ENCODE assay signal across 1 cellular context in genomic region chr14:95313707-95314106, GRCh38.
TF ChIP-seq lines count a peak whose summit lies in the region.

No MANE protein-coding gene starts in this region.

TF ChIP-seq in HepG2, 621 proteins besides CTCF, POLR2A, EP300 and RAD21 (continued from another document):
- TF ChIP-seq ARID5B (CRISPR knock-in tag; IDR thresholded peaks at IDR 0.05) (peak; percentile 25; the same call in 1 of the 2 replicates), ZBTB38 (CRISPR knock-in tag; IDR thresholded peaks at IDR 0.05) (no peak), NR2F2 (IDR thresholded peaks at IDR 0.05; ENCODE audit: borderline replicate concordance, low read depth) (peak; percentile 36; the same call in 1 of the 2 replicates), USF2 (IDR thresholded peaks at IDR 0.05; ENCODE audit: low read depth, low read length) (peak; percentile 63), USF2 (CRISPR knock-in tag; IDR thresholded peaks at IDR 0.05; ENCODE audit: borderline replicate concordance) (no peak; the same call in 1 of the 2 replicates), YEATS2 (CRISPR knock-in tag; IDR thresholded peaks at IDR 0.05; ENCODE audit: borderline replicate concordance) (no peak), ZNF687 (CRISPR knock-in tag; IDR thresholded peaks at IDR 0.05) (peak; percentile 65), ZFX (CRISPR knock-in tag; IDR thresholded peaks at IDR 0.05; ENCODE audit: low read depth) (peak; percentile 45; the same call in 1 of the 2 replicates), DDIT3 (CRISPR knock-in tag; IDR thresholded peaks at IDR 0.05) (no peak), NR2F6 (IDR thresholded peaks at IDR 0.05) (peak; percentile 62), NR2F6 (CRISPR knock-in tag; IDR thresholded peaks at IDR 0.05) (peak; percentile 62; the same call in 1 of the 2 replicates), HNF4A (CRISPR knock-in tag; IDR thresholded peaks at IDR 0.05) (peak; percentile 63), ZNF609 (CRISPR knock-in tag; IDR thresholded peaks at IDR 0.05; ENCODE audit: borderline replicate concordance) (peak; percentile 43; the same call in 1 of the 2 replicates), ELF3 (CRISPR knock-in tag; IDR thresholded peaks at IDR 0.05) (no peak), RXRA (CRISPR knock-in tag; IDR thresholded peaks at IDR 0.05) (0 out of 2 replicates have a peak, but pooled peaks have one; percentile 23), UBTF (CRISPR knock-in tag; IDR thresholded peaks at IDR 0.05) (peak; percentile 73; the same call in 1 of the 2 replicates), ARNT (IDR thresholded peaks at IDR 0.05) (no peak), NR2F1 (CRISPR knock-in tag; IDR thresholded peaks at IDR 0.05) (peak in 1 of 2 experiments; percentile 31; a peak in 1 of 4 replicates), BHLHE40 (IDR thresholded peaks at IDR 0.05; ENCODE audit: low read length) (peak; percentile 70), KMT2B (CRISPR knock-in tag; IDR thresholded peaks at IDR 0.05) (no peak), MYC (CRISPR knock-in tag; IDR thresholded peaks at IDR 0.05; ENCODE audit: borderline replicate concordance) (peak; percentile 24; the same call in 1 of the 2 replicates), HNRNPUL1 (IDR thresholded peaks at IDR 0.05; ENCODE audit: low read depth, low read length) (no peak), HNF4G (IDR thresholded peaks at IDR 0.05; ENCODE audit: borderline replicate concordance, low read depth, low read length) (peak; percentile 60), HNF4G (CRISPR knock-in tag; IDR thresholded peaks at IDR 0.05; ENCODE audit: borderline replicate concordance, low read depth) (no peak), ZNF430 (CRISPR knock-in tag; IDR thresholded peaks at IDR 0.05) (no peak)
TF ChIP-seq in HepG2: peak in this region for 33.
